19 cellular contexts compared by ENCODE assay signal in the genomic region with DNA sequence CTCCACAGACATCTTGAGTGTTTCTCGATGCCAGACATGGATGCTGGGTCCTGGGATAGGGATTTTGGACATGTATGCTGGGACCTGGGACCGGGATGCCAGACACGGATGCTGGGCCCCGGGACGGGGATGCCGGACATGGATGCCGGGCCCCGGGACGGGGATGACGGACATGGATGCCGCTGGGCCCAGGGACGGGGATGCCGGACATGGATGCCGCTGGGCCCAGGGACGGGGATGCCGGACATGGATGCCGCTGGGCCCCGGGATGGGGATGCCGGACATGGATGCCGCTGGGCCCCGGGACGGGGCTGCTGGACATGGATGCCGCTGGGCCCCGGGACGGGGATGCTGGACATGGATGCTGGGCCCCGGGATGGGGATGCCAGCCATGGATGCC.
DNase-seq lines count a peak whose midpoint lies in the region; ATAC-seq and TF ChIP-seq lines count a peak whose summit lies in the region.
"Had no signal": no experiment of that assay in that cellular context is flagged by ENCODE, and none has a peak within 500 bp of the region (broad histone marks: within the 10 kb centered on the region; RNA-seq: fewer than 3 reads in every experiment).

No MANE protein-coding gene starts in this region.

- H3K27ac ChIP-seq in heart left ventricle (peak overlapping the region; percentile 76 to 97 (median 90)), gastroesophageal sphincter (peak overlapping the region; percentile 92 to 100 (median 96)), psoas muscle (peak overlapping the region; percentile 91), upper lobe of right lung (peak overlapping the region; percentile 72)
- H3K27ac ChIP-seq: brain microvascular endothelial cell, SJSA1 had no signal

- peaks cover 26 to 96% (median 82%) of the 10 kb centered on the region in 12 donors for H3K4me1 ChIP-seq in heart left ventricle
- peaks cover 61 to 100% (median 65%) of the 10 kb centered on the region in 3 donors for H3K4me1 ChIP-seq in gastroesophageal sphincter
- peaks cover 88% of the 10 kb centered on the region for H3K4me1 ChIP-seq in psoas muscle
- peaks cover 71% of the 10 kb centered on the region for H3K4me1 ChIP-seq in upper lobe of right lung
- H3K4me1 ChIP-seq: SJSA1 had no signal

- TF ChIP-seq CTCF in heart left ventricle (IDR thresholded peaks at IDR 0.05) (no peak), gastroesophageal sphincter (IDR thresholded peaks at IDR 0.05) (no peak), psoas muscle (IDR thresholded peaks at IDR 0.05) (no peak), upper lobe of right lung (IDR thresholded peaks at IDR 0.05) (no peak)

- ATAC-seq in heart left ventricle (no peak), left cardiac atrium (no peak), gastroesophageal sphincter (no peak), psoas muscle (no peak), upper lobe of right lung (no peak), HG03432 (IDR thresholded peaks at IDR 0.05; ENCODE audit: unreplicated experiment) (no peak)
- ATAC-seq: left colon; naive thymus-derived CD4-positive, alpha-beta T cell had no signal

- H3K27me3 ChIP-seq in heart left ventricle = no peaks in the 10 kb centered on the region
- H3K27me3 ChIP-seq in gastroesophageal sphincter = no peaks in the 10 kb centered on the region
- H3K27me3 ChIP-seq in psoas muscle (ENCODE audit: insufficient read depth in 3 of 3, low read length in 2 of 3) = no peaks in the 10 kb centered on the region
- no peaks in the 10 kb centered on the region for H3K27me3 ChIP-seq in upper lobe of right lung
- H3K27me3 ChIP-seq: brain microvascular endothelial cell, SJSA1 had no signal

- H3K9me3 ChIP-seq in heart left ventricle (no peaks in the 10 kb centered on the region), gastroesophageal sphincter (no peaks in the 10 kb centered on the region), psoas muscle (no peaks in the 10 kb centered on the region), upper lobe of right lung (no peaks in the 10 kb centered on the region)
- H3K9me3 ChIP-seq: SJSA1 had no signal

- DNase-seq in heart left ventricle (no peak), left cardiac atrium (no peak), psoas muscle (no peak), upper lobe of right lung (no peak), HuH-7.5 (ENCODE audit: low spot score) (no peak)
- no peak for DNase-seq in activated CD4-positive, alpha-beta T cell treated with anti-CD3 and anti-CD28 coated beads for 4 hours
- DNase-seq: activated CD4-positive, alpha-beta T cell treated with anti-CD3 and anti-CD28 coated beads for 1 hour; activated naive CD4-positive, alpha-beta T cell; brain microvascular endothelial cell; HCEC 1CT; left colon; naive thymus-derived CD4-positive, alpha-beta T cell; NCI-H2081; NCI-H524; retina; stimulated activated CD4-positive, alpha-beta T cell treated with anti-CD3 and anti-CD28 coated beads, Interleukin-1b, Interleukin-23, amount 100 ng/mL, for 48 hours had no signal

- intact Hi-C loops in heart left ventricle (cut with DNase I) (loop anchor here in 6 of 10 donors (5.0 to 10.0 kb wide), 7 partner anchors 33 to 63 kb away; no protein-coding TSS in a partner anchor), left cardiac atrium (cut with DNase I) (no loop called here), psoas muscle (cut with DNase I) (loop anchor here in 1 of 2 donors (5.0 kb wide), 2 partner anchors 37 to 142 kb away; a partner anchor contains a TSS), upper lobe of right lung (cut with DNase I) (no loop called here)

- TF ChIP-seq EP300 in gastroesophageal sphincter (IDR thresholded peaks at IDR 0.05) = no peak

- H3K4me3 ChIP-seq in heart left ventricle (no peak overlapping the region), gastroesophageal sphincter (no peak overlapping the region), psoas muscle (peak overlapping the region; percentile 23), upper lobe of right lung (no peak overlapping the region)
- H3K4me3 ChIP-seq: SJSA1 had no signal

- no peak for TF ChIP-seq POLR2A in heart left ventricle (IDR thresholded peaks at IDR 0.05)
- no peak for TF ChIP-seq POLR2A in gastroesophageal sphincter (IDR thresholded peaks at IDR 0.05)

- H3K36me3 ChIP-seq in heart left ventricle = peaks cover 0 to 1% (median 0%) of the 10 kb centered on the region in 9 donors
- peaks cover 0 to 32% of the 10 kb centered on the region in 2 donors for H3K36me3 ChIP-seq in gastroesophageal sphincter
- H3K36me3 ChIP-seq in psoas muscle (ENCODE audit: insufficient read depth in 1 of 2, low read depth in 1 of 2) = peaks cover 2 to 3% of the 10 kb centered on the region in 2 donors
- H3K36me3 ChIP-seq in upper lobe of right lung = peaks cover 13% of the 10 kb centered on the region
- H3K36me3 ChIP-seq: brain microvascular endothelial cell, SJSA1 had no signal

- WGBS in heart left ventricle, 4 donors = 95 to 98% (median 97%) methylated on average over 17 to 26 of the region's 26 CpGs
- 90 to 95% methylated on average over 2 to 12 of the region's 26 CpGs for WGBS in gastroesophageal sphincter (ENCODE audit: low coverage in 1 of 2), 2 donors
- whole genome bisulfite sequencing in psoas muscle, 3 donors = 96 to 98% (median 98%) methylated on average over 26 of the region's 26 CpGs

Comparison
In these comparisons a context has a peak if more than half of its experiments do, and no peak if none do; other contexts are left out.
1. intact Hi-C loops: an anchor here in heart left ventricle (5.0 to 10.0 kb wide); none called in left cardiac atrium and upper lobe of right lung.